Comparison of ENCODE assay signal across 8 cellular contexts in genomic region chr15:98421419-98422085, GRCh38.
DNase-seq lines count a peak whose midpoint lies in the region; ATAC-seq and TF ChIP-seq lines count a peak whose summit lies in the region.

No MANE protein-coding gene starts in this region.

- H3K9me3 ChIP-seq in ES-I3 (ENCODE audit: control insufficient read depth, insufficient read depth, low read length): no peaks in the 10 kb centered on the region

- peak overlapping the region; percentile 23 for H3K4me3 ChIP-seq in LNCaP clone FGC (ENCODE audit: low read depth, low read length)

- TF ChIP-seq CTCF in LNCaP clone FGC (IDR thresholded peaks at IDR 0.05; ENCODE audit: control insufficient read depth, extremely low read depth, insufficient read depth): peak; percentile 96

- H3K36me3 ChIP-seq in ES-I3 (ENCODE audit: insufficient read depth, low read length): no peaks in the 10 kb centered on the region

- H3K4me1 ChIP-seq in ES-I3 (ENCODE audit: insufficient read depth, low read length): no peaks in the 10 kb centered on the region; the same call in 1 of the 2 replicates

- ATAC-seq in GM21723 (IDR thresholded peaks at IDR 0.05; ENCODE audit: unreplicated experiment) (peak; percentile 93), GM21737 (IDR thresholded peaks at IDR 0.05; ENCODE audit: unreplicated experiment) (no peak)

- DNase-seq in LNCaP clone FGC (ENCODE audit: low read depth): no peak
- DNase-seq in activated CD4-positive, CD25-positive, alpha-beta regulatory T cell (lab: John Stamatoyannopoulos, UW): peak; percentile 7 to 38 (median 18)
- peak; percentile 27 for DNase-seq in central memory CD4-positive, alpha-beta T cell
- DNase-seq in kidney tubule cell (ENCODE audit: low spot score): peak; percentile 67
- DNase-seq in stimulated activated CD4-positive, alpha-beta T cell treated with anti-CD3 and anti-CD28 coated beads, Interleukin-2, amount 100 ng/mL, for 48 hours: peak; percentile 73 to 76

- peak overlapping the region; percentile 52; the same call in 1 of the 2 replicates for H3K9ac ChIP-seq in ES-I3 (ENCODE audit: low read depth, low read length)
